9 cellular contexts compared by ENCODE assay signal in genomic region chr17:9020096-9020823, GRCh38. TPM values are rescaled to one million over a fixed set of nuclear protein-coding genes. Genes with fewer than 3 reads are reported as not detected.
A peak's percentile ranks its signal among the peaks of the same experiment; 100 is the strongest.
DNase-seq lines count a peak whose midpoint lies in the region; ATAC-seq and FAIRE-seq lines count a peak whose summit lies in the region.
"Had no signal": no experiment of that assay in that cellular context is flagged by ENCODE, and none has a peak within 500 bp of the region (broad histone marks: within the 10 kb centered on the region; RNA-seq: fewer than 3 reads in every experiment).

No MANE protein-coding gene starts in this region.

- H3K36me3 ChIP-seq in BLaER1 (no peaks in the 10 kb centered on the region), H7 (replicated peaks; ENCODE audit: control insufficient read depth, insufficient read depth, low read length) (no peaks in the 10 kb centered on the region)

- no peaks in the 10 kb centered on the region for H3K9me3 Mint-ChIP-seq in central memory CD8-positive, alpha-beta T cell
- H3K9me3 Mint-ChIP-seq in naive thymus-derived CD8-positive, alpha-beta T cell: no peaks in the 10 kb centered on the region

- H3K27me3 ChIP-seq in BLaER1 (peaks cover 85% of the 10 kb centered on the region), H7 (ENCODE audit: control insufficient read depth, insufficient read depth, low read length) (peaks cover 77% of the 10 kb centered on the region)

- peak overlapping the region; percentile 61 for H3K4me3 Mint-ChIP-seq in central memory CD8-positive, alpha-beta T cell
- H3K4me3 Mint-ChIP-seq in naive thymus-derived CD8-positive, alpha-beta T cell: peak overlapping the region; percentile 61 to 84 (median 68)

- H3K27ac Mint-ChIP-seq in central memory CD8-positive, alpha-beta T cell (ENCODE audit: low read depth): no peak overlapping the region
- peak overlapping the region in 1 of 10 donors; percentile 53 for H3K27ac Mint-ChIP-seq in naive thymus-derived CD8-positive, alpha-beta T cell

- no peak for ATAC-seq in central memory CD8-positive, alpha-beta T cell (replicated peaks; ENCODE audit: extremely low read depth, poor library complexity, severe bottlenecking)
- ATAC-seq in naive thymus-derived CD8-positive, alpha-beta T cell: no peak
- ATAC-seq in GM21526 (IDR thresholded peaks at IDR 0.05; ENCODE audit: low FRiP score, unreplicated experiment): no peak

- peaks cover 35% of the 10 kb centered on the region for H4K20me1 ChIP-seq in BLaER1

- H3K4me3 ChIP-seq in BLaER1: peak overlapping the region; percentile 82
- peak overlapping the region; percentile 44 for H3K4me3 ChIP-seq in H7 (ENCODE audit: insufficient read depth, low read depth, low read length)

- H3K27me3 Mint-ChIP-seq in central memory CD8-positive, alpha-beta T cell: peaks cover 46% of the 10 kb centered on the region
- peaks cover 19 to 43% (median 26%) of the 10 kb centered on the region in 5 donors for H3K27me3 Mint-ChIP-seq in naive thymus-derived CD8-positive, alpha-beta T cell

- H3K36me3 Mint-ChIP-seq in central memory CD8-positive, alpha-beta T cell (ENCODE audit: insufficient read depth): peaks cover 3% of the 10 kb centered on the region
- H3K36me3 Mint-ChIP-seq in naive thymus-derived CD8-positive, alpha-beta T cell: peaks cover 0 to 5% (median 0%) of the 10 kb centered on the region in 3 donors

- H3K4me1 ChIP-seq in BLaER1: peaks cover 17% of the 10 kb centered on the region

- POLR2A ChIA-PET in naive thymus-derived CD8-positive, alpha-beta T cell (lab: Charles Lee): interaction anchor here (0.5 kb wide), 1 partner anchor 55 kb away, joined by 3 read pairs; no protein-coding TSS in a partner anchor

- peaks cover 10% of the 10 kb centered on the region for H3K9me3 ChIP-seq in BLaER1

- H3K27ac ChIP-seq in BLaER1: no peak overlapping the region

- DNase-seq in H7 (peak; percentile 65), RCC 7860 (ENCODE audit: low spot score) (no peak), mesenteric fat pad (ENCODE audit: low spot score) (no peak), GM19239 (ENCODE audit: insufficient read length, low spot score) (no peak)
- no peak for DNase-seq in central memory CD8-positive, alpha-beta T cell (ENCODE audit: low spot score in 2 of 2)
- no peak for DNase-seq in naive thymus-derived CD8-positive, alpha-beta T cell

- peaks cover 5% of the 10 kb centered on the region for H3K4me1 Mint-ChIP-seq in central memory CD8-positive, alpha-beta T cell
- peaks cover 5 to 18% (median 11%) of the 10 kb centered on the region in 4 donors for H3K4me1 Mint-ChIP-seq in naive thymus-derived CD8-positive, alpha-beta T cell

- H3K9ac ChIP-seq in BLaER1: peak overlapping the region; percentile 51; the same call in 1 of the 2 replicates

- peak overlapping the region; percentile 99 for H3K4me2 ChIP-seq in BLaER1

- FAIRE-seq in RCC 7860 (lab: Jason Lieb, UNC) (no peak), GM19239 (lab: Jason Lieb, UNC) (no peak)
- FAIRE-seq: colon had no signal

RNA-seq across cellular contexts. Expression of gene NTN1, which starts 1.1 kb away (rescaled TPM):
- 8.9 and 19.1 TPM in 2 replicates for total RNA-seq in H7 (2014; rRNA removed; shearing (Covaris generic))
- total RNA-seq in naive thymus-derived CD8-positive, alpha-beta T cell: under 1 TPM in 1 of 2 experiments, not detected in 1; 0.05 TPM
- not detected for polyA plus RNA-seq in naive thymus-derived CD8-positive, alpha-beta T cell
- total RNA-seq in mesenteric fat pad: 3.1 TPM

RNA-seq across cellular contexts. Expression of gene PIK3R5, which starts 54.8 kb away (rescaled TPM):
- 13.3 and 33.6 TPM in 2 replicates for total RNA-seq in H7 (2014; rRNA removed; shearing (Covaris generic))
- 100 to 1,000 TPM in 1 of 2 experiments, 10 to 100 TPM in 1; 94.1 to 104 TPM for total RNA-seq in naive thymus-derived CD8-positive, alpha-beta T cell
- polyA plus RNA-seq in naive thymus-derived CD8-positive, alpha-beta T cell: 10 to 100 TPM; 20.0 to 44.0 (median 25.8) TPM
- 34.5 TPM for total RNA-seq in mesenteric fat pad
